In the genomic region with DNA sequence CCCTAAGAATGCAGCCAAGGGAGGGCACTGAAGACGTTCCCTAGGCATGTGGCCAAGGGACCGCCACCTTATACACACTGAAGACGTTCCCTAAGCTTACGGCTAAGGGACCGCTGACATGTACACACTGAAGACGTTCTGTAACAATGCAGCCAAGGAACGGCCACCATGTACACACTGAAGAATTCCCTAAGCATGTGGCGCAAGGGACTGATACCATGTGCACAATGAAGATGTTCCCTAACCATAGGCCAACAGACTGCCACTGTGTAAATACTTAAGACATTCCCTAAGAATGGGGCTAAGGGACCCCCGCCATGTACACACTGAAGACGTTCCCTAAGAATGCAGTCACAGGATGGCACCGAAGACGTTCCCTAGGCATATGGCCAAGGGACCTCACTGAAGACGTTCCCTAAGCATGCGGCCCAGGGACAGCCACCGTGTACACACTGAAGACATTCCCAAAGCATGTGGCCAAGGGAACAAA, we compare ENCODE assay signal across 1 cellular context.
TF ChIP-seq lines count a peak whose summit lies in the region.

No MANE protein-coding gene starts in this region.

TF ChIP-seq in HEK293T, 16 proteins besides CTCF, POLR2A, EP300 and RAD21:
- TF ChIP-seq FOXA1 (IDR thresholded peaks at IDR 0.05): no peak
- TF ChIP-seq LEF1 (IDR thresholded peaks at IDR 0.05; ENCODE audit: borderline replicate concordance): no peak
- TF ChIP-seq SUZ12 (IDR thresholded peaks at IDR 0.05): no peak
- TF ChIP-seq ARNT (IDR thresholded peaks at IDR 0.05): peak; percentile 69
- peak; percentile 73; the same call in 1 of the 2 replicates for TF ChIP-seq CTBP1 (IDR thresholded peaks at IDR 0.05; ENCODE audit: borderline replicate concordance)
- TF ChIP-seq FOXK2 (IDR thresholded peaks at IDR 0.05): no peak; the same call in 1 of the 2 replicates
- no peak for TF ChIP-seq PKNOX1 (IDR thresholded peaks at IDR 0.05)
- no peak for TF ChIP-seq NFRKB (IDR thresholded peaks at IDR 0.05)
- TF ChIP-seq HDGF (IDR thresholded peaks at IDR 0.05; ENCODE audit: borderline replicate concordance): no peak
- no peak for TF ChIP-seq ZNF384 (IDR thresholded peaks at IDR 0.05)
- TF ChIP-seq FOXM1 (IDR thresholded peaks at IDR 0.05; ENCODE audit: borderline replicate concordance): peak; percentile 97
- TF ChIP-seq SP1 (IDR thresholded peaks at IDR 0.05): no peak
- no peak for TF ChIP-seq BHLHE40 (IDR thresholded peaks at IDR 0.05; ENCODE audit: borderline replicate concordance)
- peak; percentile 82 for TF ChIP-seq L3MBTL2 (conservative IDR thresholded peaks at IDR 0.05)
- TF ChIP-seq ELF4 (IDR thresholded peaks at IDR 0.05): no peak
- no peak for TF ChIP-seq TARDBP (IDR thresholded peaks at IDR 0.05)
